Comparison of ENCODE assay signal across 27 cellular contexts in genomic region chr5:85132269-85132668, GRCh38.
DNase-seq lines count a peak whose midpoint lies in the region; ATAC-seq and TF ChIP-seq lines count a peak whose summit lies in the region.
"Had no signal": no experiment of that assay in that cellular context is flagged by ENCODE, and none has a peak within 500 bp of the region (broad histone marks: within the 10 kb centered on the region; RNA-seq: fewer than 3 reads in every experiment).

No MANE protein-coding gene starts in this region.

- H3K9me3 ChIP-seq in mammary epithelial cell (replicated peaks; ENCODE audit: insufficient read depth, low read length): no peaks in the 10 kb centered on the region
- H3K9me3 ChIP-seq: Caco-2, SJCRH30, uterus had no signal

- DNase-seq in Daoy (ENCODE audit: low read depth): peak; percentile 32
- peak; percentile 18 for DNase-seq in RKO (ENCODE audit: low spot score)
- peak; percentile 4 for DNase-seq in mammary epithelial cell
- DNase-seq in glomerular visceral epithelial cell (ENCODE audit: extremely low spot score): peak; percentile 24
- no peak for DNase-seq in kidney tubule cell (ENCODE audit: low spot score)
- no peak for DNase-seq in NCI-H187 treated with DMSO at 0.1 percent for 48 hours (lab: John Stamatoyannopoulos, UW)
- DNase-seq: ACHN; activated CD4-positive, alpha-beta T cell treated with anti-CD3 and anti-CD28 coated beads for 1 hour; activated CD8-positive, alpha-beta memory T cell treated with anti-CD3 and anti-CD28 coated beads for 24 hours; activated T-cell treated with anti-CD3 and anti-CD28 coated beads, Interleukin-2, amount 50 U/mL, for 1 hour; C1 segment of cervical spinal cord; Caco-2; central memory CD4-positive, alpha-beta T cell; H7; Kasumi-1; naive B cell; NCI-H1092; NCI-H2029; occipital lobe; SJCRH30; stimulated activated CD4-positive, alpha-beta T cell treated with anti-CD3 and anti-CD28 coated beads, Interleukin-1b, Interleukin-23, amount 100 ng/mL, for 48 hours; substantia nigra; uterus had no signal

- ATAC-seq in GM18519 (IDR thresholded peaks at IDR 0.05; ENCODE audit: low FRiP score, unreplicated experiment): no peak
- ATAC-seq in HG02571 (IDR thresholded peaks at IDR 0.05; ENCODE audit: unreplicated experiment): no peak
- ATAC-seq: left lobe of liver had no signal

- in situ Hi-C loops in mammary epithelial cell (cut with MboI; ENCODE audit: low sequenced_read_pairs in 2 of 2): no loop called here

- no peak overlapping the region for H3K9ac ChIP-seq in mammary epithelial cell (ENCODE audit: insufficient read depth, low read length)

- H3K27me3 ChIP-seq in mammary epithelial cell (ENCODE audit: insufficient read depth, low read length): no peaks in the 10 kb centered on the region
- H3K27me3 ChIP-seq: SJCRH30, uterus had no signal

- 25% methylated on average over 1 of the region's 1 CpG for WGBS in mammary epithelial cell (ENCODE audit: low coverage, missing lambda C conversion rate)

- no peaks in the 10 kb centered on the region for H3K79me2 ChIP-seq in mammary epithelial cell (ENCODE audit: insufficient read depth, low read length)

- no peak overlapping the region for H3K27ac ChIP-seq in mammary epithelial cell (ENCODE audit: insufficient read depth, low read depth, low read length)
- H3K27ac ChIP-seq: SJCRH30, skin epidermis, uterus had no signal

- intact Hi-C loops in mammary epithelial cell (cut with micrococcal nuclease): no loop called here

- no peak overlapping the region for H2AFZ ChIP-seq in mammary epithelial cell (ENCODE audit: low read depth, low read length)

- H3K36me3 ChIP-seq in mammary epithelial cell (ENCODE audit: insufficient read depth, low read length): no peaks in the 10 kb centered on the region
- H3K36me3 ChIP-seq: SJCRH30, uterus had no signal

- TF ChIP-seq CTCF in mammary epithelial cell (conservative IDR thresholded peaks at IDR 0.05 in 1 of 2, IDR thresholded peaks at IDR 0.05 in 1 of 2; ENCODE audit: extremely low read depth in 1 of 2, insufficient read depth in 1 of 2, low read depth in 1 of 2, low read length in 2 of 2): no peak

- CTCF ChIA-PET in mammary epithelial cell (lab: Charles Lee; ENCODE audit: low non-redundant PET): no interaction called here

- no peak overlapping the region for H3K4me3 ChIP-seq in mammary epithelial cell (replicated peaks in 1 of 3; ENCODE audit: insufficient read depth in 1 of 3, low read depth in 2 of 3, low read length in 3 of 3)
- H3K4me3 ChIP-seq: SJCRH30, skin epidermis, uterus had no signal

- dilution Hi-C loops in mammary epithelial cell (cut with HindIII; ENCODE audit: low sequenced_read_pairs): no loop called here

- BruUV-seq in mammary epithelial cell (replicated peaks; lab: Mats Ljungman, UMichigan): no TSS peak

- H3K4me2 ChIP-seq in mammary epithelial cell (ENCODE audit: insufficient read depth, low read depth, low read length): no peak overlapping the region

- H3K4me1 ChIP-seq in mammary epithelial cell (ENCODE audit: insufficient read depth, low read length): no peaks in the 10 kb centered on the region
- H3K4me1 ChIP-seq: Caco-2, SJCRH30, uterus had no signal

- H4K20me1 ChIP-seq in mammary epithelial cell (ENCODE audit: insufficient read depth, low read length): peaks cover 2% of the 10 kb centered on the region

Comparison
In these comparisons a context has a peak if more than half of its experiments do, and no peak if none do; other contexts are left out.
1. DNase-seq: peak in Daoy (single experiment), RKO (single experiment), mammary epithelial cell (single experiment) and glomerular visceral epithelial cell (single experiment); none in kidney tubule cell (single experiment) and NCI-H187 treated with DMSO at 0.1 percent for 48 hours (single experiment).